8 cellular contexts compared by ENCODE assay signal in genomic region chr5:98768160-98769005, GRCh38. TPM values are rescaled to one million over a fixed set of nuclear protein-coding genes. Genes with fewer than 3 reads are reported as not detected.
A peak's percentile ranks its signal among the peaks of the same experiment; 100 is the strongest.
DNase-seq lines count a peak whose midpoint lies in the region; ATAC-seq and TF ChIP-seq lines count a peak whose summit lies in the region.

No MANE protein-coding gene starts in this region.

- no peaks in the 10 kb centered on the region for H3K36me3 ChIP-seq in OCI-LY1 (ENCODE audit: insufficient read depth, low read length)
- no peaks in the 10 kb centered on the region for H3K36me3 ChIP-seq in parathyroid adenoma (ENCODE audit: control insufficient read depth, insufficient read depth, low read length)

- no peak overlapping the region for H2AFZ ChIP-seq in OCI-LY1 (ENCODE audit: low read length)
- H2AFZ ChIP-seq in parathyroid adenoma, result peak overlapping the region; percentile 88

- H3K4me2 ChIP-seq in OCI-LY1 (ENCODE audit: low read length) (peak overlapping the region; percentile 40), parathyroid adenoma (ENCODE audit: low read length) (peak overlapping the region; percentile 89)

- H3K9me2 ChIP-seq in OCI-LY1 (ENCODE audit: low read depth, low read length), result no peaks in the 10 kb centered on the region

- H3K4me1 ChIP-seq in OCI-LY1 (ENCODE audit: insufficient read depth, low read length, severe bottlenecking) (peaks cover 37% of the 10 kb centered on the region), parathyroid adenoma (no peaks in the 10 kb centered on the region)

- TF ChIP-seq CTCF in OCI-LY1 (IDR thresholded peaks at IDR 0.05; ENCODE audit: low read length) (peak; percentile 61), parathyroid adenoma (IDR thresholded peaks at IDR 0.05) (peak; percentile 86)

- H3K9ac ChIP-seq in OCI-LY1 (ENCODE audit: low read length) (no peak overlapping the region), parathyroid adenoma (no peak overlapping the region)

- intact Hi-C loops in left ventricle myocardium superior (cut with micrococcal nuclease), result no loop called here

- H3K9me3 ChIP-seq in OCI-LY1 (ENCODE audit: low read length) (no peaks in the 10 kb centered on the region), parathyroid adenoma (ENCODE audit: control insufficient read depth, low read length) (no peaks in the 10 kb centered on the region)

- ATAC-seq in GM19397 (IDR thresholded peaks at IDR 0.05; ENCODE audit: unreplicated experiment), result peak; percentile 36
- ATAC-seq in HG03520 (IDR thresholded peaks at IDR 0.05; ENCODE audit: unreplicated experiment), result peak; percentile 46
- peak; percentile 48 for ATAC-seq in left ventricle myocardium superior
- no peak for ATAC-seq in HG02970 (IDR thresholded peaks at IDR 0.05; ENCODE audit: low FRiP score, unreplicated experiment)

- H4K20me1 ChIP-seq in OCI-LY1 (ENCODE audit: insufficient read depth, low read length), result no peaks in the 10 kb centered on the region

- H3K27me3 ChIP-seq in OCI-LY1 (ENCODE audit: insufficient read depth, low read length) (no peaks in the 10 kb centered on the region), parathyroid adenoma (ENCODE audit: control insufficient read depth, insufficient read depth, low read length) (no peaks in the 10 kb centered on the region)

- H3K4me3 ChIP-seq in OCI-LY1 (ENCODE audit: low read depth, low read length, poor library complexity, severe bottlenecking), result peak overlapping the region; percentile 20
- peak overlapping the region; percentile 64 for H3K4me3 ChIP-seq in parathyroid adenoma (ENCODE audit: low read depth, low read length)

- no peaks in the 10 kb centered on the region for H3F3A ChIP-seq in OCI-LY1 (ENCODE audit: insufficient read depth, low read length)

- H3K27ac ChIP-seq in OCI-LY1 (ENCODE audit: low read depth, low read length, poor library complexity, severe bottlenecking) (no peak overlapping the region), parathyroid adenoma (no peak overlapping the region)

- DNase-seq in DMS53 (lab: John Stamatoyannopoulos, UW) (peak; percentile 75), amygdala (lab: John Stamatoyannopoulos, UW) (peak in 44 of 56 donors; percentile 5 to 78 (median 40)), left ventricle myocardium superior (peak; percentile 33)

- H3K79me2 ChIP-seq in OCI-LY1 (ENCODE audit: insufficient read depth, low read length) (no peaks in the 10 kb centered on the region), parathyroid adenoma (no peaks in the 10 kb centered on the region)

RNA-seq across cellular contexts. Expression of gene RGMB, which starts 5.1 kb away (rescaled TPM):
- total RNA-seq in left ventricle myocardium superior, result 14.3 TPM
